Comparison of ENCODE assay signal across 1 cellular context in genomic region chr12:19605720-19606119, GRCh38.
A peak's percentile ranks its signal among the peaks of the same experiment; 100 is the strongest.
TF ChIP-seq lines count a peak whose summit lies in the region.

No MANE protein-coding gene starts in this region.

TF ChIP-seq in HepG2, 621 proteins besides CTCF, POLR2A, EP300 and RAD21 (continued from another document):
- TF ChIP-seq REST (IDR thresholded peaks at IDR 0.05; ENCODE audit: borderline replicate concordance in 1 of 2, low read depth in 1 of 2, low read length in 2 of 2) (no peak), ZMAT3 (CRISPR knock-in tag; conservative IDR thresholded peaks at IDR 0.05) (no peak), ZNF766 (CRISPR knock-in tag; IDR thresholded peaks at IDR 0.05; ENCODE audit: borderline replicate concordance) (no peak), PRDM10 (CRISPR knock-in tag; IDR thresholded peaks at IDR 0.05; ENCODE audit: low read depth) (peak; percentile 69; the same call in 1 of the 2 replicates), ZSCAN9 (CRISPR knock-in tag; IDR thresholded peaks at IDR 0.05; ENCODE audit: borderline replicate concordance) (no peak), HDAC2 (CRISPR knock-in tag; IDR thresholded peaks at IDR 0.05) (no peak), NFKB2 (CRISPR knock-in tag; IDR thresholded peaks at IDR 0.05; ENCODE audit: borderline replicate concordance) (no peak), ZNF781 (CRISPR knock-in tag; IDR thresholded peaks at IDR 0.05; ENCODE audit: borderline replicate concordance, not compliant biosample characterization) (no peak)
